10 cellular contexts compared by ENCODE assay signal in genomic region chr15:56984681-56985515, GRCh38.
DNase-seq lines count a peak whose midpoint lies in the region; ATAC-seq and TF ChIP-seq lines count a peak whose summit lies in the region.
"Had no signal": no experiment of that assay in that cellular context is flagged by ENCODE, and none has a peak within 500 bp of the region (broad histone marks: within the 10 kb centered on the region; RNA-seq: fewer than 3 reads in every experiment).

No MANE protein-coding gene starts in this region.

- H2AFZ ChIP-seq in Karpas-422 (ENCODE audit: low read length): no peak overlapping the region

- DNase-seq in CD1c-positive myeloid dendritic cell (ENCODE audit: extremely low spot score) (peak; percentile 88), Karpas-422 (peak; percentile 86), astrocyte of the spinal cord (ENCODE audit: low read depth, low spot score) (peak; percentile 49), naive B cell (no peak), NCI-H345 (lab: John Stamatoyannopoulos, UW) (no peak), ecto neural progenitor cell (ENCODE audit: low spot score) (no peak)
- no peak for DNase-seq in effector memory CD4-positive, alpha-beta T cell
- DNase-seq: H9, NCI-H1092 treated with DMSO at 0.1 percent for 48 hours had no signal

- H3K4me3 ChIP-seq in Karpas-422 (ENCODE audit: low read length) (peak overlapping the region; percentile 16), astrocyte of the spinal cord (ENCODE audit: low read depth, low read length) (no peak overlapping the region)
- H3K4me3 ChIP-seq in effector memory CD4-positive, alpha-beta T cell (ENCODE audit: insufficient read depth, low read depth, low read length, poor library complexity, severe bottlenecking): no peak overlapping the region

- TF ChIP-seq CTCF in astrocyte of the spinal cord (IDR thresholded peaks at IDR 0.05; ENCODE audit: low read depth, low read length): no peak

- H3K36me3 Mint-ChIP-seq in naive B cell: no peaks in the 10 kb centered on the region

- no peaks in the 10 kb centered on the region for H3K27me3 Mint-ChIP-seq in naive B cell

- peak overlapping the region; percentile 50 for H3K9ac ChIP-seq in Karpas-422 (ENCODE audit: low read length)

- no peak for ATAC-seq in naive B cell (ENCODE audit: low read depth in 2 of 2)
- no peak for ATAC-seq in GM18502 (IDR thresholded peaks at IDR 0.05; ENCODE audit: poor library complexity, unreplicated experiment)

- H3K9me2 ChIP-seq in Karpas-422 (replicated peaks; ENCODE audit: insufficient read depth, low read length): no peaks in the 10 kb centered on the region

- peak overlapping the region; percentile 68 for H3K4me2 ChIP-seq in Karpas-422 (ENCODE audit: low read depth, low read length, poor library complexity, severe bottlenecking)

- peaks cover 97% of the 10 kb centered on the region for H3K4me1 ChIP-seq in Karpas-422 (ENCODE audit: low read length)
- H3K4me1 ChIP-seq in effector memory CD4-positive, alpha-beta T cell (ENCODE audit: control insufficient read depth, insufficient read depth, low read length, poor library complexity, severe bottlenecking): no peaks in the 10 kb centered on the region

- no peaks in the 10 kb centered on the region for H3K9me3 ChIP-seq in Karpas-422 (ENCODE audit: low read length)
- no peaks in the 10 kb centered on the region for H3K9me3 ChIP-seq in effector memory CD4-positive, alpha-beta T cell (ENCODE audit: control insufficient read depth, low read length)

- H3K4me3 Mint-ChIP-seq in naive B cell: no peak overlapping the region
- H3K4me3 Mint-ChIP-seq: H9 had no signal

- H3K27ac ChIP-seq in Karpas-422 (ENCODE audit: low read length): peak overlapping the region; percentile 95
- H3K27ac ChIP-seq in effector memory CD4-positive, alpha-beta T cell (ENCODE audit: insufficient read depth, low read length, poor library complexity, severe bottlenecking): no peak overlapping the region

- H3K79me2 ChIP-seq in Karpas-422 (ENCODE audit: low read length): peaks cover 98% of the 10 kb centered on the region

- peaks cover 36 to 52% (median 46%) of the 10 kb centered on the region in 3 donors for H3K4me1 Mint-ChIP-seq in naive B cell

- H4K20me1 ChIP-seq in Karpas-422 (ENCODE audit: insufficient read depth, low read depth, low read length): no peaks in the 10 kb centered on the region

- peak overlapping the region in 4 of 6 donors; percentile 9 to 73 (median 29) for H3K27ac Mint-ChIP-seq in naive B cell

- H3K9me3 Mint-ChIP-seq in naive B cell: no peaks in the 10 kb centered on the region
- H3K9me3 Mint-ChIP-seq: H9 had no signal

- in situ Hi-C loops in astrocyte of the spinal cord (cut with HindIII; ENCODE audit: low sequenced_read_pairs): no loop called here

- no peaks in the 10 kb centered on the region for H3K27me3 ChIP-seq in Karpas-422 (ENCODE audit: low read length)
- H3K27me3 ChIP-seq in effector memory CD4-positive, alpha-beta T cell (replicated peaks; ENCODE audit: control insufficient read depth, insufficient read depth, low read length, poor library complexity, severe bottlenecking): no peaks in the 10 kb centered on the region

- no peaks in the 10 kb centered on the region for H3K36me3 ChIP-seq in Karpas-422 (ENCODE audit: insufficient read depth, low read length)
- no peaks in the 10 kb centered on the region for H3K36me3 ChIP-seq in effector memory CD4-positive, alpha-beta T cell (ENCODE audit: control insufficient read depth, insufficient read depth, low read length)

Comparison
In these comparisons a context has a peak if more than half of its experiments do, and no peak if none do; other contexts are left out.
1. DNase-seq: peak in CD1c-positive myeloid dendritic cell (single experiment), Karpas-422 (single experiment) and astrocyte of the spinal cord (single experiment); none in naive B cell (single experiment), NCI-H345 (single experiment), ecto neural progenitor cell (single experiment) and effector memory CD4-positive, alpha-beta T cell (0 of 3).